Comparison of ENCODE assay signal across 1 cellular context in the genomic region with DNA sequence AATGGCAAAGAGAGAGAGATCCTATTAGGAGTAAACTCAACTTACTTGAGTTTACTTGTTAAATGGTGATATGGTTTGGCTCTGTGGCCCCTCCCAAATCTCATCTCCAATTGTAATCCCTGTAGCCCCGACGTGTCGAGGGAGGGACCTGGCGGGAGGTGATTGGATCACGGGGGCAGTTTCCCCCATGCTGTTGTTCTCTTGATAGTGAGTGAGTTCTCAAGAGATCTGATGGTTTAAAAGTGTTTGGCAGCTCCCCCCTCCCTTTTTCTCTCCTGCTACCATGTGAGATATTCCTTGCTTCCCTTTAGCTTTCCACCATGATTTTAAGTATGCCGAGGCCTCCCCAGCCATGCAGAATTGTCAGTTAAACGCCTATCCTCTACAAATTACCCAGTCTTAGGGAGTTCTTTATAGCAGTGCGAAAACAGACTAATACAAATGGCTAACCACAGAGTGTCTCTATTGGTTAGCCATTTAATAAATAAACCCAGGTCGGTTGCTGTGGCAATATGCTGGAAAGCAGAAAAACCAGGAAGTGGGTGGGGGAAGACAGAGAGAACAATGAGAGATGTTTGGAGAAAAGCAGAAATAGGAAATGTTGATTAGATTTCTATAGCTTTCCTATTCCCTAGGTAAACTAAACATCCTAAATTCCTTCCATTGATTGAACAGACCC.
TF ChIP-seq lines count a peak whose summit lies in the region.

No MANE protein-coding gene starts in this region.

TF ChIP-seq in GM23338, 12 proteins besides CTCF, POLR2A, EP300 and RAD21 (continued from another document):
- no peak for TF ChIP-seq ZNF331 (CRISPR knock-in tag; IDR thresholded peaks at IDR 0.05; ENCODE audit: low read depth)
- no peak for TF ChIP-seq EZH2 (IDR thresholded peaks at IDR 0.05; ENCODE audit: low read depth, unreplicated experiment)
- no peak for TF ChIP-seq POLR2AphosphoS5 (IDR thresholded peaks at IDR 0.05; ENCODE audit: low read depth)
- TF ChIP-seq, protein P1, sequence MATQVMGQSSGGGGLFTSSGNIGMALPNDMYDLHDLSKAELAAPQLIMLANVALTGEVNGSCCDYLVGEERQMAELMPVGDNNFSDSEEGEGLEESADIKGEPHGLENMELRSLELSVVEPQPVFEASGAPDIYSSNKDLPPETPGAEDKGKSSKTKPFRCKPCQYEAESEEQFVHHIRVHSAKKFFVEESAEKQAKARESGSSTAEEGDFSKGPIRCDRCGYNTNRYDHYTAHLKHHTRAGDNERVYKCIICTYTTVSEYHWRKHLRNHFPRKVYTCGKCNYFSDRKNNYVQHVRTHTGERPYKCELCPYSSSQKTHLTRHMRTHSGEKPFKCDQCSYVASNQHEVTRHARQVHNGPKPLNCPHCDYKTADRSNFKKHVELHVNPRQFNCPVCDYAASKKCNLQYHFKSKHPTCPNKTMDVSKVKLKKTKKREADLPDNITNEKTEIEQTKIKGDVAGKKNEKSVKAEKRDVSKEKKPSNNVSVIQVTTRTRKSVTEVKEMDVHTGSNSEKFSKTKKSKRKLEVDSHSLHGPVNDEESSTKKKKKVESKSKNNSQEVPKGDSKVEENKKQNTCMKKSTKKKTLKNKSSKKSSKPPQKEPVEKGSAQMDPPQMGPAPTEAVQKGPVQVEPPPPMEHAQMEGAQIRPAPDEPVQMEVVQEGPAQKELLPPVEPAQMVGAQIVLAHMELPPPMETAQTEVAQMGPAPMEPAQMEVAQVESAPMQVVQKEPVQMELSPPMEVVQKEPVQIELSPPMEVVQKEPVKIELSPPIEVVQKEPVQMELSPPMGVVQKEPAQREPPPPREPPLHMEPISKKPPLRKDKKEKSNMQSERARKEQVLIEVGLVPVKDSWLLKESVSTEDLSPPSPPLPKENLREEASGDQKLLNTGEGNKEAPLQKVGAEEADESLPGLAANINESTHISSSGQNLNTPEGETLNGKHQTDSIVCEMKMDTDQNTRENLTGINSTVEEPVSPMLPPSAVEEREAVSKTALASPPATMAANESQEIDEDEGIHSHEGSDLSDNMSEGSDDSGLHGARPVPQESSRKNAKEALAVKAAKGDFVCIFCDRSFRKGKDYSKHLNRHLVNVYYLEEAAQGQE (IDR thresholded peaks at IDR 0.05; ENCODE audit: unreplicated experiment), result no peak
